Comparison of ENCODE assay signal across 8 cellular contexts in the genomic region with DNA sequence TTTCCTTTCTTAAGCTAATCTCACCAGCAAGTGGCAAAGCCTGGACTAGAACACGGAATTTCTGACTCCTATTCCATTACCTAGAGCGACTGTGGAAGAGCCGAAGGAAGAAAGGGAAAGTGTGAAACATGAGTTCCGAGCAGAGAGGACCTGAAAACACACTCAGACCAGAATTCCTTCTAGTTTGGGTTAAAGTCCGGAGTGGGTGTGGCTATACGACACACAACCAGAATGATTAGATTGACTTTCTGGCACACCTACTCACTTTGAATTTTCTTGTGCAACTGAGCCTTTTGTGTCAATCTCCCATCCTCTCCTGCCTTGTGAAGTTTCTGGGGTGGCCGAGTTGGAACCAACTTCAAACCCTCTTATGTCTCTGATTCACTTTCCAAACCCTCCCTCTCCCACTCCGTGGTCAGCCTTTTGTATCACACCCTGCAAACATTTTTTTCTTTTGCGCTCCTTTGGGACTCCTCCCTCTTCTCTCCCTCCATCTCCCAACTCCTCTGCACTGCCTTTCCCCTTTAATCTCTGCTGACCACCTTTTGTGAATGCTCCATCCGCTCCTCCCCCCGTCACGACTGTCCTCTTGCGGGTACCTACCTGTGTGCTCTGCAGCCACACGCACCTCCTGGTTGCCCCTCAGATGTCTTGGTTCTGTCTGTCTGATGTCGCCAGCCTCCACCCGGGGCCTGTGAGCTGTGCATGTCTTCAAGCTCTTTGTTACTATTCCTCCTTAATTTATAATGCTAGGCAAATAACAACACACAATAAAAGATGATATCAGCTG.
DNase-seq lines count a peak whose midpoint lies in the region; ATAC-seq and TF ChIP-seq lines count a peak whose summit lies in the region.

No MANE protein-coding gene starts in this region.

- BruUV-seq in mammary epithelial cell (replicated peaks; lab: Mats Ljungman, UMichigan), result TSS peak; percentile 71

- in situ Hi-C loops in mammary epithelial cell (cut with MboI; ENCODE audit: low sequenced_read_pairs in 2 of 2), result loop anchor here (10.0 kb wide), 2 partner anchors 88 to 548 kb away; a partner anchor contains a TSS
- in situ Hi-C loops in GM13976 (cut with MboI; ENCODE audit: low sequenced_read_pairs, unreplicated experiment), result loop anchor here (10.0 kb wide), 1 partner anchor 548 kb away; no protein-coding TSS in a partner anchor

- peak overlapping the region; percentile 75 for H2AFZ ChIP-seq in mammary epithelial cell (ENCODE audit: low read depth, low read length)

- peaks cover 39% of the 10 kb centered on the region for H3K4me1 ChIP-seq in mammary epithelial cell (ENCODE audit: insufficient read depth, low read length)

- peaks cover 24% of the 10 kb centered on the region for H3K79me2 ChIP-seq in mammary epithelial cell (ENCODE audit: insufficient read depth, low read length)

- WGBS in mammary epithelial cell (ENCODE audit: low coverage, missing lambda C conversion rate), result under 1% methylated on average over 14 of the region's 16 CpGs

- DNase-seq in mammary epithelial cell (peak; percentile 79), left colon (no peak), GF-D8 (lab: John Stamatoyannopoulos, UW) (no peak), HuH-7 (ENCODE audit: low spot score) (no peak), Ammon's horn (ENCODE audit: low spot score) (no peak), GM13976 (ENCODE audit: low spot score) (no peak)

- H3K27me3 ChIP-seq in mammary epithelial cell (ENCODE audit: insufficient read depth, low read length), result no peaks in the 10 kb centered on the region

- dilution Hi-C loops in mammary epithelial cell (cut with HindIII; ENCODE audit: low sequenced_read_pairs), result no loop called here

- H3K4me3 ChIP-seq in mammary epithelial cell (replicated peaks in 1 of 3; ENCODE audit: insufficient read depth in 1 of 3, low read depth in 2 of 3, low read length in 3 of 3), result peak overlapping the region; percentile 47 to 62 (median 59)

- H3K9ac ChIP-seq in mammary epithelial cell (ENCODE audit: insufficient read depth, low read length), result peak overlapping the region; percentile 80

- no peaks in the 10 kb centered on the region for H3K36me3 ChIP-seq in mammary epithelial cell (ENCODE audit: insufficient read depth, low read length)

- H3K4me2 ChIP-seq in mammary epithelial cell (ENCODE audit: insufficient read depth, low read depth, low read length), result peak overlapping the region; percentile 81

- CTCF ChIA-PET in mammary epithelial cell (lab: Charles Lee; ENCODE audit: low non-redundant PET), result interaction anchor here (0.5 to 1.0 kb wide), 6 partner anchors 89 to 596 kb away, joined by 3 to 7 read pairs (median 4); no protein-coding TSS in a partner anchor

- TF ChIP-seq CTCF in mammary epithelial cell (conservative IDR thresholded peaks at IDR 0.05 in 1 of 2, IDR thresholded peaks at IDR 0.05 in 1 of 2; ENCODE audit: extremely low read depth in 1 of 2, insufficient read depth in 1 of 2, low read depth in 1 of 2, low read length in 2 of 2), result no peak
- TF ChIP-seq CTCF in GM13976 (IDR thresholded peaks at IDR 0.05; ENCODE audit: borderline replicate concordance, control extremely low read depth, extremely low read depth, insufficient read depth, missing control alignments), result no peak

- ATAC-seq in HG02798 (IDR thresholded peaks at IDR 0.05; ENCODE audit: poor library complexity, unreplicated experiment) (peak; percentile 4), left colon (peak; percentile 97)

- no peaks in the 10 kb centered on the region for H3K9me3 ChIP-seq in mammary epithelial cell (replicated peaks; ENCODE audit: insufficient read depth, low read length)

- intact Hi-C loops in mammary epithelial cell (cut with micrococcal nuclease), result loop anchor here (1.0 to 10.0 kb wide), 7 partner anchors 36 to 882 kb away; a partner anchor contains a TSS
- intact Hi-C loops in left colon (cut with DNase I, micrococcal nuclease), result loop anchor here in 1 of 2 donors (5.0 kb wide), 2 partner anchors 100 to 545 kb away; no protein-coding TSS in a partner anchor

- no peaks in the 10 kb centered on the region for H4K20me1 ChIP-seq in mammary epithelial cell (ENCODE audit: insufficient read depth, low read length)

- H3K27ac ChIP-seq in mammary epithelial cell (ENCODE audit: insufficient read depth, low read depth, low read length) (peak overlapping the region; percentile 77), temporal lobe (ENCODE audit: low read depth, low read length) (peak overlapping the region; percentile 87)
